Comparison of ENCODE assay signal across 1 cellular context in genomic region chr1:1244192-1244811, GRCh38.
TF ChIP-seq lines count a peak whose summit lies in the region.

No MANE protein-coding gene starts in this region.

TF ChIP-seq in HEK293, 187 proteins besides CTCF, POLR2A, EP300 and RAD21 (continued from another document):
- TF ChIP-seq HIC1 (tag by site-specific recombination; IDR thresholded peaks at IDR 0.05) (peak; percentile 29), ZNF138 (tag by site-specific recombination; IDR thresholded peaks at IDR 0.05; ENCODE audit: borderline replicate concordance) (no peak), ZNF600 (tag by site-specific recombination; IDR thresholded peaks at IDR 0.05) (peak; percentile 75), ZBTB7A (tag by site-specific recombination; IDR thresholded peaks at IDR 0.05; ENCODE audit: low read depth) (peak; percentile 70; the same call in 1 of the 2 replicates), BCL11B (tag by site-specific recombination; IDR thresholded peaks at IDR 0.05; ENCODE audit: low read depth) (0 out of 2 replicates have a peak, but pooled peaks have one; percentile 8), BCL11A (tag by site-specific recombination; IDR thresholded peaks at IDR 0.05; ENCODE audit: low read depth) (peak; percentile 12; the same call in 1 of the 2 replicates)
